Comparison of ENCODE assay signal across 1 cellular context in genomic region chr10:91798736-91799579, GRCh38.
TF ChIP-seq lines count a peak whose summit lies in the region.

No MANE protein-coding gene starts in this region.

TF ChIP-seq in HepG2, 621 proteins besides CTCF, POLR2A, EP300 and RAD21 (continued from another document and continues in another):
- 0 out of 2 replicates have a peak, but pooled peaks have one; percentile 13 for TF ChIP-seq AFF4 (CRISPR knock-in tag; IDR thresholded peaks at IDR 0.05)
- no peak for TF ChIP-seq TGIF2 (CRISPR knock-in tag; IDR thresholded peaks at IDR 0.05)
- TF ChIP-seq SIN3A (IDR thresholded peaks at IDR 0.05; ENCODE audit: borderline replicate concordance, low read depth, low read length), result 0 out of 2 replicates have a peak, but pooled peaks have one; percentile 5
- TF ChIP-seq UBTF (CRISPR knock-in tag; IDR thresholded peaks at IDR 0.05), result peak; percentile 21; the same call in 1 of the 2 replicates
- peak; percentile 50 for TF ChIP-seq ASH2L (IDR thresholded peaks at IDR 0.05; ENCODE audit: insufficient read length, low read depth, low read length)
- TF ChIP-seq GLMP (CRISPR knock-in tag; IDR thresholded peaks at IDR 0.05; ENCODE audit: borderline replicate concordance), result no peak
- no peak for TF ChIP-seq ZNF124 (CRISPR knock-in tag; IDR thresholded peaks at IDR 0.05)
- TF ChIP-seq MIER3 (CRISPR knock-in tag; IDR thresholded peaks at IDR 0.05; ENCODE audit: borderline replicate concordance), result no peak
- no peak for TF ChIP-seq BRD4 (CRISPR knock-in tag; IDR thresholded peaks at IDR 0.05)
- peak; percentile 21; the same call in 1 of the 2 replicates for TF ChIP-seq SAP130 (CRISPR knock-in tag; IDR thresholded peaks at IDR 0.05; ENCODE audit: low read depth)
- no peak for TF ChIP-seq ZBTB39 (CRISPR knock-in tag; IDR thresholded peaks at IDR 0.05)
- TF ChIP-seq ZSCAN20 (CRISPR knock-in tag; IDR thresholded peaks at IDR 0.05; ENCODE audit: borderline replicate concordance), result 0 out of 2 replicates have a peak, but pooled peaks have one; percentile 10
- TF ChIP-seq HMGXB3 (CRISPR knock-in tag; IDR thresholded peaks at IDR 0.05; ENCODE audit: borderline replicate concordance), result 0 out of 2 replicates have a peak, but pooled peaks have one; percentile 8
- TF ChIP-seq BCL3 (CRISPR knock-in tag; IDR thresholded peaks at IDR 0.05), result no peak; the same call in 1 of the 2 replicates
- no peak for TF ChIP-seq RFX1 (IDR thresholded peaks at IDR 0.05)
- TF ChIP-seq HIC2 (CRISPR knock-in tag; IDR thresholded peaks at IDR 0.05; ENCODE audit: low read depth), result 0 out of 2 replicates have a peak, but pooled peaks have one; percentile 9
- 0 out of 2 replicates have a peak, but pooled peaks have one; percentile 31 for TF ChIP-seq ZMAT3 (CRISPR knock-in tag; conservative IDR thresholded peaks at IDR 0.05)
- TF ChIP-seq PREB (CRISPR knock-in tag; IDR thresholded peaks at IDR 0.05), result 0 out of 2 replicates have a peak, but pooled peaks have one; percentile 86
- TF ChIP-seq MYPOP (CRISPR knock-in tag; IDR thresholded peaks at IDR 0.05), result no peak
- 0 out of 2 replicates have a peak, but pooled peaks have one; percentile 10 for TF ChIP-seq ZNF746 (CRISPR knock-in tag; IDR thresholded peaks at IDR 0.05)
- 0 out of 2 replicates have a peak, but pooled peaks have one; percentile 14 for TF ChIP-seq ZNF772 (CRISPR knock-in tag; IDR thresholded peaks at IDR 0.05)
- no peak for TF ChIP-seq ZSCAN25 (CRISPR knock-in tag; IDR thresholded peaks at IDR 0.05)
- no peak for TF ChIP-seq ZNF350 (CRISPR knock-in tag; IDR thresholded peaks at IDR 0.05; ENCODE audit: borderline replicate concordance, low read depth)
- TF ChIP-seq JARID2 (CRISPR knock-in tag; IDR thresholded peaks at IDR 0.05; ENCODE audit: insufficient replicate concordance), result no peak
- TF ChIP-seq ZNF567 (CRISPR knock-in tag; IDR thresholded peaks at IDR 0.05; ENCODE audit: borderline replicate concordance), result peak; percentile 17; the same call in 1 of the 2 replicates
- TF ChIP-seq HNRNPUL1 (IDR thresholded peaks at IDR 0.05; ENCODE audit: low read depth, low read length), result no peak
- TF ChIP-seq ZNF431 (CRISPR knock-in tag; IDR thresholded peaks at IDR 0.05; ENCODE audit: borderline replicate concordance, low read depth), result 0 out of 2 replicates have a peak, but pooled peaks have one; percentile 8
- TF ChIP-seq ADNP (CRISPR knock-in tag; IDR thresholded peaks at IDR 0.05), result no peak
- TF ChIP-seq ZBTB1 (CRISPR knock-in tag; IDR thresholded peaks at IDR 0.05; ENCODE audit: borderline replicate concordance), result no peak
- peak; percentile 65; the same call in 1 of the 2 replicates for TF ChIP-seq ZFP36L1 (CRISPR knock-in tag; IDR thresholded peaks at IDR 0.05)
- 0 out of 2 replicates have a peak, but pooled peaks have one; percentile 27 for TF ChIP-seq RARG (CRISPR knock-in tag; IDR thresholded peaks at IDR 0.05; ENCODE audit: low read depth)
- TF ChIP-seq HOMEZ (CRISPR knock-in tag; IDR thresholded peaks at IDR 0.05; ENCODE audit: low read depth), result no peak
- no peak for TF ChIP-seq GABPA (IDR thresholded peaks at IDR 0.05; ENCODE audit: low read depth, low read length)
- TF ChIP-seq GABPA (CRISPR knock-in tag; IDR thresholded peaks at IDR 0.05; ENCODE audit: low read depth), result peak; percentile 63
- TF ChIP-seq GABPB1 (CRISPR knock-in tag; IDR thresholded peaks at IDR 0.05), result peak; percentile 16; the same call in 1 of the 2 replicates
- TF ChIP-seq IRX3 (CRISPR knock-in tag; IDR thresholded peaks at IDR 0.05; ENCODE audit: borderline replicate concordance, low read depth), result no peak
